18 cellular contexts compared by ENCODE assay signal in the genomic region with DNA sequence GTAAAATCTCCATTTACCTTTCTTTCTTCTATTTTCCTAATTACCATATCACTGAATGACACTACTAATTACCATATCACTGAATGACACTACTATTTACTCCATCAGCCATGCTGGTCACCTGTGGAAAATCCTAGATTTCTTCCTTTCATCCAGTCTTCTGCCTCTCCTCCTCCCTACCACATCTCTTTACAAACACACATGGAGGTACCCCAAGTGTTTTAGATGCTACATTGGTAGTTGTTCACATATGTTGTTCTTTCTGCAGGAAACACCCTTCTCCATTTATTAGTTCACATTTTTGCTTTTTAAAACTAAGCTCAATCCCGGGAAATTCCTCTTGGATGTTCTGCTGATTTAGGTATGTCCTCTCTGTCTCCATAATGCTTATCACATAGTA.
"Had no signal": no experiment of that assay in that cellular context is flagged by ENCODE, and none has a peak within 500 bp of the region (broad histone marks: within the 10 kb centered on the region; RNA-seq: fewer than 3 reads in every experiment).

No MANE protein-coding gene starts in this region.

- H3K27me3 Mint-ChIP-seq: dendritic cell treated with granulocyte-macrophage colony-stimulating factor and Interleukin-4, amounts not matched to agents 40 ng/mL and 50 ng/mL, for 4 days had no signal

- H3K9me3 Mint-ChIP-seq: dendritic cell treated with granulocyte-macrophage colony-stimulating factor and Interleukin-4, amounts not matched to agents 40 ng/mL and 50 ng/mL, for 4 days; naive thymus-derived CD8-positive, alpha-beta T cell had no signal

- H3K4me1 ChIP-seq: ascending aorta, breast epithelium, foreskin keratinocyte, left ventricle myocardium inferior had no signal

- H3K4me3 Mint-ChIP-seq: dendritic cell treated with granulocyte-macrophage colony-stimulating factor and Interleukin-4, amounts not matched to agents 40 ng/mL and 50 ng/mL, for 4 days; naive thymus-derived CD8-positive, alpha-beta T cell had no signal

- H3K36me3 ChIP-seq: breast epithelium had no signal

- H3K27me3 ChIP-seq: ascending aorta, breast epithelium, foreskin keratinocyte had no signal

- H3K4me3 ChIP-seq: ascending aorta, breast epithelium, left ventricle myocardium inferior, mucosa of descending colon had no signal

- DNase-seq: activated CD4-positive, alpha-beta T cell treated with anti-CD3 and anti-CD28 coated beads, Interleukin-2, amount 50 U/mL, for 4 hours; activated CD4-positive, CD25-positive, alpha-beta regulatory T cell treated with anti-CD3 and anti-CD28 coated beads, Interleukin-2, amount 50 U/mL, for 72 hours; effector memory CD4-positive, alpha-beta T cell; glutamatergic neuron; hypothalamus; left ventricle myocardium inferior; mucosa of descending colon; naive thymus-derived CD8-positive, alpha-beta T cell; nucleus accumbens; posterior cingulate gyrus; retina; stimulated activated CD4-positive, alpha-beta T cell treated with anti-CD3 and anti-CD28 coated beads, Interleukin-2, amount 100 ng/mL, for 48 hours; stimulated activated naive CD4-positive, alpha-beta T cell; trophoblast cell had no signal

- H3K27ac Mint-ChIP-seq: dendritic cell treated with granulocyte-macrophage colony-stimulating factor and Interleukin-4, amounts not matched to agents 40 ng/mL and 50 ng/mL, for 4 days; naive thymus-derived CD8-positive, alpha-beta T cell had no signal

- ATAC-seq: foreskin keratinocyte; mucosa of descending colon; naive thymus-derived CD8-positive, alpha-beta T cell had no signal

- H3K27ac ChIP-seq: ascending aorta, breast epithelium, foreskin keratinocyte, left ventricle myocardium inferior had no signal
